15 cellular contexts compared by ENCODE assay signal in genomic region chr10:123858039-123858740, GRCh38. TPM values are rescaled to one million over a fixed set of nuclear protein-coding genes. Genes with fewer than 3 reads are reported as not detected.
DNase-seq lines count a peak whose midpoint lies in the region; ATAC-seq, FAIRE-seq and TF ChIP-seq lines count a peak whose summit lies in the region.
"Had no signal": no experiment of that assay in that cellular context is flagged by ENCODE, and none has a peak within 500 bp of the region (broad histone marks: within the 10 kb centered on the region; RNA-seq: fewer than 3 reads in every experiment).

No MANE protein-coding gene starts in this region.

- no peaks in the 10 kb centered on the region for H3K9me3 Mint-ChIP-seq in activated T-cell treated with anti-CD3 and anti-CD28 coated beads, Interleukin-2, amount 50 U/mL, for 4 hours
- H3K9me3 Mint-ChIP-seq in immature natural killer cell = no peaks in the 10 kb centered on the region

- H4K20me1 ChIP-seq in HCT116 (ENCODE audit: insufficient read depth) (no peaks in the 10 kb centered on the region), GM12878 (ENCODE audit: control insufficient read depth, insufficient read depth) (no peaks in the 10 kb centered on the region)

- no peaks in the 10 kb centered on the region for H3K36me3 Mint-ChIP-seq in activated T-cell treated with anti-CD3 and anti-CD28 coated beads, Interleukin-2, amount 50 U/mL, for 4 hours (ENCODE audit: insufficient read depth)
- no peaks in the 10 kb centered on the region for H3K36me3 Mint-ChIP-seq in immature natural killer cell

- H2BK120ac ChIP-seq in mesenchymal stem cell (ENCODE audit: low read depth, low read length) = no peak overlapping the region

- H3K27me3 ChIP-seq in HCT116 (ENCODE audit: insufficient read depth, low read length) = peaks cover 45% of the 10 kb centered on the region
- peaks cover 0 to 1% of the 10 kb centered on the region in 2 experiments; a peak in 2 of 4 replicates for H3K27me3 ChIP-seq in GM12878 (replicated peaks in 1 of 2; ENCODE audit: control insufficient read depth in 2 of 2, insufficient read depth in 2 of 2, low read length in 1 of 2)
- no peaks in the 10 kb centered on the region for H3K27me3 ChIP-seq in mesenchymal stem cell (ENCODE audit: control insufficient read depth in 1 of 2, insufficient read depth in 1 of 2, low read length in 2 of 2)
- H3K27me3 ChIP-seq: gastrocnemius medialis, upper lobe of right lung had no signal

- POLR2A ChIA-PET in HCT116 (lab: Charles Lee) = no interaction called here
- POLR2A ChIA-PET in GM12878 (lab: Charles Lee) = interaction anchor here (1.6 to 1.8 kb wide), 2 partner anchors 9 to 13 kb away, joined by 6 to 12 read pairs; no protein-coding TSS in a partner anchor

- H2BK5ac ChIP-seq in mesenchymal stem cell (ENCODE audit: low read depth, low read length, poor library complexity, severe bottlenecking) = no peak overlapping the region

- H4K91ac ChIP-seq in mesenchymal stem cell (ENCODE audit: low read length) = no peak overlapping the region

- no peak overlapping the region for H2AK5ac ChIP-seq in mesenchymal stem cell (ENCODE audit: low read length, severe bottlenecking)

- ATAC-seq in HCT116 (peak; percentile 18; the same call in 1 of the 2 replicates), GM12878 (peak; percentile 35)
- ATAC-seq in activated T-cell treated with anti-CD3 and anti-CD28 coated beads, Interleukin-2, amount 50 U/mL, for 4 hours = no peak
- ATAC-seq: gastrocnemius medialis had no signal

- in situ Hi-C loops in GM12878 (cut with MboI) = no loop called here

- TF ChIP-seq RAD21 in HCT116 (IDR thresholded peaks at IDR 0.05; ENCODE audit: low read depth) (no peak), GM12878 (IDR thresholded peaks at IDR 0.05; ENCODE audit: insufficient read depth, low read depth, low read length) (no peak)

- no peak overlapping the region for H3K23ac ChIP-seq in mesenchymal stem cell (ENCODE audit: low read length in 2 of 2)

- no peak for TF ChIP-seq CTCF in HCT116 (IDR thresholded peaks at IDR 0.05 in 2 of 3, conservative IDR thresholded peaks at IDR 0.05 in 1 of 3; ENCODE audit: borderline replicate concordance in 1 of 3, insufficient read depth in 1 of 3, low read depth in 2 of 3, low read length in 2 of 3)
- TF ChIP-seq CTCF in GM12878 (IDR thresholded peaks at IDR 0.05 in 2 of 3, conservative IDR thresholded peaks at IDR 0.05 in 1 of 3; ENCODE audit: control insufficient read depth in 2 of 3, extremely low read depth in 1 of 3, insufficient read depth in 1 of 3, low read depth in 3 of 3, low read length in 3 of 3) = no peak

- SMC1A ChIA-PET in GM12878 (lab: Charles Lee; ENCODE audit: uncharacterized antibody, unreplicated experiment) = interaction anchor here (0.5 to 2.4 kb wide), 10 partner anchors 9 to 203 kb away, joined by 3 to 12 read pairs (median 4); no protein-coding TSS in a partner anchor

- no peak overlapping the region for H3K14ac ChIP-seq in mesenchymal stem cell (ENCODE audit: low read length in 2 of 2)

- H3K36me3 ChIP-seq in HCT116 (ENCODE audit: control insufficient read depth in 1 of 2, insufficient read depth in 2 of 2, low read length in 2 of 2) = no peaks in the 10 kb centered on the region
- no peaks in the 10 kb centered on the region for H3K36me3 ChIP-seq in GM12878 (ENCODE audit: control insufficient read depth in 2 of 2, insufficient read depth in 2 of 2, low read length in 1 of 2)
- peaks cover 0 to 12% of the 10 kb centered on the region in 2 experiments for H3K36me3 ChIP-seq in mesenchymal stem cell (ENCODE audit: control insufficient read depth in 1 of 2, insufficient read depth in 2 of 2, low read depth in 1 of 2, low read length in 2 of 2)
- H3K36me3 ChIP-seq: gastrocnemius medialis, left ventricle myocardium inferior, upper lobe of right lung had no signal

- no peaks in the 10 kb centered on the region for H3K9me2 ChIP-seq in HCT116 (ENCODE audit: insufficient read depth)

- H3K4me1 Mint-ChIP-seq in activated T-cell treated with anti-CD3 and anti-CD28 coated beads, Interleukin-2, amount 50 U/mL, for 4 hours (ENCODE audit: low read depth) = no peaks in the 10 kb centered on the region
- no peaks in the 10 kb centered on the region for H3K4me1 Mint-ChIP-seq in immature natural killer cell

- H3K4me3 Mint-ChIP-seq in activated T-cell treated with anti-CD3 and anti-CD28 coated beads, Interleukin-2, amount 50 U/mL, for 4 hours = no peak overlapping the region
- no peak overlapping the region for H3K4me3 Mint-ChIP-seq in immature natural killer cell

- peaks cover 4% of the 10 kb centered on the region for H3K27me3 Mint-ChIP-seq in activated T-cell treated with anti-CD3 and anti-CD28 coated beads, Interleukin-2, amount 50 U/mL, for 4 hours (ENCODE audit: low read depth)
- H3K27me3 Mint-ChIP-seq in immature natural killer cell (ENCODE audit: low read depth in 3 of 3) = peaks cover 1 to 3% (median 2%) of the 10 kb centered on the region in 3 donors

- no peak for FAIRE-seq in GM12878 (lab: Jason Lieb, UNC)

- no peak overlapping the region for H2AFZ ChIP-seq in HCT116 (ENCODE audit: low read depth, low read length, poor library complexity, severe bottlenecking)
- H2AFZ ChIP-seq in GM12878 (ENCODE audit: control insufficient read depth, low read depth, low read length) = no peak overlapping the region
- no peak overlapping the region for H2AFZ ChIP-seq in mesenchymal stem cell (ENCODE audit: low read depth, low read length)
- H2AFZ ChIP-seq: parathyroid adenoma had no signal

- H3K4ac ChIP-seq in mesenchymal stem cell (ENCODE audit: low read depth in 1 of 2, low read length in 2 of 2) = no peak overlapping the region

- no peak overlapping the region for H3K4me3 ChIP-seq in HCT116 (replicated peaks in 1 of 2; ENCODE audit: low read depth in 1 of 2, low read length in 2 of 2)
- H3K4me3 ChIP-seq in GM12878 = no peak overlapping the region
- no peak overlapping the region for H3K4me3 ChIP-seq in mesenchymal stem cell (ENCODE audit: insufficient read depth in 1 of 2, low read depth in 1 of 2, low read length in 2 of 2)
- H3K4me3 ChIP-seq: gastrocnemius medialis, left ventricle myocardium inferior, upper lobe of right lung had no signal

- RAD21 ChIA-PET in HCT116 (lab: Charles Lee; ENCODE audit: low non-redundant PET in 1 of 2, low total read pairs in 2 of 2, uncharacterized antibody in 2 of 2, unreplicated experiment in 2 of 2) (no interaction called here), GM12878 (lab: Charles Lee; ENCODE audit: unreplicated experiment) (interaction anchor here (0.8 to 4.2 kb wide), 4 partner anchors 8 to 23 kb away, joined by 3 to 18 read pairs (median 6); no protein-coding TSS in a partner anchor)

- BruUV-seq in HCT116 (replicated peaks; lab: Mats Ljungman, UMichigan) (no TSS peak), GM12878 (replicated peaks; lab: Mats Ljungman, UMichigan) (no TSS peak)

- TF ChIP-seq POLR2A in HCT116 (IDR thresholded peaks at IDR 0.05; ENCODE audit: borderline replicate concordance, extremely low read depth, insufficient read depth, insufficient read length) (no peak), GM12878 (IDR thresholded peaks at IDR 0.05; ENCODE audit: low read depth, low read length) (no peak)

- H2BK15ac ChIP-seq in mesenchymal stem cell (ENCODE audit: low read depth, poor library complexity, severe bottlenecking) = no peak overlapping the region

- H3K27ac Mint-ChIP-seq in immature natural killer cell = no peak overlapping the region

- WGBS in GM12878 (ENCODE audit: insufficient coverage, insufficient replicate concordance, low lambda C conversion rate, missing lambda C conversion rate) = 19% methylated on average over 10 of the region's 10 CpGs
- 68% methylated on average over 10 of the region's 10 CpGs for WGBS in mesenchymal stem cell

- DNase-seq in AG08395 (ENCODE audit: low spot score) (peak; percentile 67), HCT116 (ENCODE audit: low read depth, low spot score) (no peak), GM12878 (ENCODE audit: low read depth, low spot score) (no peak), mesenchymal stem cell (no peak), NCI-H2029 (lab: John Stamatoyannopoulos, UW) (no peak), NCI-H128 (lab: John Stamatoyannopoulos, UW; ENCODE audit: unreplicated experiment) (no peak), immature natural killer cell (no peak)
- DNase-seq in activated T-cell treated with anti-CD3 and anti-CD28 coated beads, Interleukin-2, amount 50 U/mL, for 4 hours = no peak
- DNase-seq: activated CD4-positive, alpha-beta T cell treated with anti-CD3 and anti-CD28 coated beads for 48 hours; activated gamma-delta T cell treated with Interleukin-2 at 50 U/mL for 16 hours; gastrocnemius medialis; Karpas-422; left ventricle myocardium inferior; upper lobe of right lung had no signal

- no peak overlapping the region for H2BK12ac ChIP-seq in mesenchymal stem cell (ENCODE audit: low read length in 2 of 2)

- H3K79me1 ChIP-seq in mesenchymal stem cell (replicated peaks; ENCODE audit: low read length, poor library complexity, severe bottlenecking) = no peaks in the 10 kb centered on the region

- TF ChIP-seq EP300 in GM12878 (IDR thresholded peaks at IDR 0.05; ENCODE audit: borderline replicate concordance in 1 of 2, control insufficient read depth in 1 of 2, low read depth in 2 of 2, low read length in 2 of 2) = no peak

- H3K4me1 ChIP-seq in HCT116 (ENCODE audit: control insufficient read depth in 1 of 2, insufficient read depth in 2 of 2, low read length in 2 of 2) (no peaks in the 10 kb centered on the region), GM12878 (ENCODE audit: control insufficient read depth, insufficient read depth, low read length) (0 out of 2 replicates have a peak, but pooled peaks cover 5% of the 10 kb centered on the region), mesenchymal stem cell (ENCODE audit: control insufficient read depth, insufficient read depth, low read depth, low read length) (no peaks in the 10 kb centered on the region)
- H3K4me1 ChIP-seq: gastrocnemius medialis, left ventricle myocardium inferior, parathyroid adenoma, upper lobe of right lung had no signal

- H3K27ac ChIP-seq in HCT116 (ENCODE audit: low read depth, low read length) (no peak overlapping the region), GM12878 (ENCODE audit: control insufficient read depth, insufficient read depth) (no peak overlapping the region), mesenchymal stem cell (ENCODE audit: low read length, poor library complexity, severe bottlenecking) (no peak overlapping the region)
- H3K27ac ChIP-seq: gastrocnemius medialis, left ventricle myocardium inferior, parathyroid adenoma, upper lobe of right lung had no signal

- intact Hi-C loops in HCT116 (cut with micrococcal nuclease) = no loop called here
- intact Hi-C loops in GM12878 (cut with micrococcal nuclease; ENCODE audit: unreplicated experiment) = no loop called here

- H3K79me2 ChIP-seq in HCT116 (ENCODE audit: insufficient read depth, low read length) = no peaks in the 10 kb centered on the region
- no peaks in the 10 kb centered on the region for H3K79me2 ChIP-seq in GM12878 (ENCODE audit: control insufficient read depth, insufficient read depth, low read length)
- H3K79me2 ChIP-seq: parathyroid adenoma had no signal

- H3K4me2 ChIP-seq in HCT116 (ENCODE audit: low read length) = no peak overlapping the region
- H3K4me2 ChIP-seq in GM12878 (ENCODE audit: control insufficient read depth, insufficient read depth) = no peak overlapping the region
- H3K4me2 ChIP-seq in mesenchymal stem cell (ENCODE audit: low read length, poor library complexity, severe bottlenecking) = no peak overlapping the region

- CTCF ChIA-PET in HCT116 (lab: Charles Lee) = no interaction called here
- CTCF ChIA-PET in GM12878 (lab: Yijun Ruan, JAX) = interaction anchor here (0.6 to 2.5 kb wide), 7 partner anchors 9 to 23 kb away, joined by 3 to 8 read pairs (median 3); no protein-coding TSS in a partner anchor

- H4K8ac ChIP-seq in mesenchymal stem cell (ENCODE audit: low read length) = no peak overlapping the region

- no peak overlapping the region for H3K18ac ChIP-seq in mesenchymal stem cell (ENCODE audit: low read depth in 1 of 2, low read length in 2 of 2)

- H3K9ac ChIP-seq in HCT116 (ENCODE audit: low read length) (no peak overlapping the region), GM12878 (ENCODE audit: control insufficient read depth, insufficient read depth, low read length) (no peak overlapping the region), mesenchymal stem cell (ENCODE audit: low read length) (peak overlapping the region; percentile 48)
- H3K9ac ChIP-seq: parathyroid adenoma had no signal

- H3K9me3 ChIP-seq in HCT116 (ENCODE audit: control insufficient read depth in 1 of 2, insufficient read depth in 1 of 2, low read depth in 1 of 2, low read length in 2 of 2) = no peaks in the 10 kb centered on the region
- no peaks in the 10 kb centered on the region for H3K9me3 ChIP-seq in GM12878 (replicated peaks; ENCODE audit: control insufficient read depth, insufficient read depth, low read length)
- H3K9me3 ChIP-seq in mesenchymal stem cell (ENCODE audit: control insufficient read depth, low read length) = no peaks in the 10 kb centered on the region
- H3K9me3 ChIP-seq: gastrocnemius medialis, left ventricle myocardium inferior, upper lobe of right lung had no signal

RNA-seq across cellular contexts. Expression of gene CPXM2, which starts 33.4 kb away (rescaled TPM):
- total RNA-seq in HCT116 (2021; ENCODE audit: unreplicated experiment) = 0.12 TPM
- 0.05 and 0.11 TPM in 2 replicates for polyA plus RNA-seq in HCT116 (2012)
- total RNA-seq in GM12878 (2013; cell fraction: nucleolus; rRNA removed) = 5.2 and 5.9 TPM in 2 replicates
- total RNA-seq in GM12878 (2014; rRNA removed) = 0.60 and 0.79 TPM in 2 replicates
- 0.49 and 0.51 TPM in 2 replicates for total RNA-seq in GM12878 (2014; rRNA removed; fragmentation: Illumina TruSeq; extraction: Trizol)
- total RNA-seq in GM12878 (2021) = 0.58 and 0.67 TPM in 2 replicates
- 0.17 TPM for polyA plus RNA-seq in GM12878 (2011; ENCODE audit: low read depth)
- 1.1 TPM in 2 replicates for polyA plus RNA-seq in GM12878 (2011; rRNA removed)
- 1.2 and 1.4 TPM in 2 replicates for polyA plus RNA-seq in GM12878 (2011; cell fraction: cytosol; rRNA removed)
- 2.1 TPM in 2 replicates for polyA plus RNA-seq in GM12878 (2011; cell fraction: nucleus; rRNA removed)
- polyA plus RNA-seq in GM12878 (2012) = 0.14 and 0.27 TPM in 2 replicates
- 0.56 and 0.63 TPM in 2 replicates for polyA plus RNA-seq in GM12878 (2014; fragmentation: Illumina TruSeq; extraction: Trizol)
- under 1 TPM; 0.08 to 0.11 TPM for polyA plus RNA-seq in GM12878 (2014; fragmentation: Nextera tagmentation; extraction: Ambion mirVana)
- polyA plus RNA-seq in GM12878 (2014; rRNA removed) = 0.46 and 0.58 TPM in 2 replicates
- polyA plus RNA-seq in GM12878 (2016; fragmentation: Nextera tagmentation; extraction: Ambion mirVana) = under 1 TPM; 0.58 to 0.72 TPM
- 0.80 and 1.3 TPM in 2 replicates for polyA minus RNA-seq in GM12878 (2011; rRNA and poly(A)+ RNA removed)
- polyA minus RNA-seq in GM12878 (2011; cell fraction: cytosol; rRNA and poly(A)+ RNA removed) = 0.73 and 0.80 TPM in 2 replicates
- polyA minus RNA-seq in GM12878 (2011; cell fraction: nucleus; rRNA and poly(A)+ RNA removed) = 0.60 and 1.4 TPM in 2 replicates
- polyA plus RNA-seq in mesenchymal stem cell (2013, experiment 1 of 2) = not detected
- 0.01 TPM for polyA plus RNA-seq in mesenchymal stem cell (2013, experiment 2 of 2)
- not detected for total RNA-seq in activated T-cell treated with anti-CD3 and anti-CD28 coated beads, Interleukin-2, amount 50 U/mL, for 4 hours
- not detected for polyA plus RNA-seq in immature natural killer cell

Comparison
In these comparisons a context has a peak if more than half of its experiments do, and no peak if none do; other contexts are left out.
1. ATAC-seq: peak in HCT116 (single experiment) and GM12878 (single experiment); none in activated T-cell treated with anti-CD3 and anti-CD28 coated beads, Interleukin-2, amount 50 U/mL, for 4 hours (0 of 2).